In the genomic region with DNA sequence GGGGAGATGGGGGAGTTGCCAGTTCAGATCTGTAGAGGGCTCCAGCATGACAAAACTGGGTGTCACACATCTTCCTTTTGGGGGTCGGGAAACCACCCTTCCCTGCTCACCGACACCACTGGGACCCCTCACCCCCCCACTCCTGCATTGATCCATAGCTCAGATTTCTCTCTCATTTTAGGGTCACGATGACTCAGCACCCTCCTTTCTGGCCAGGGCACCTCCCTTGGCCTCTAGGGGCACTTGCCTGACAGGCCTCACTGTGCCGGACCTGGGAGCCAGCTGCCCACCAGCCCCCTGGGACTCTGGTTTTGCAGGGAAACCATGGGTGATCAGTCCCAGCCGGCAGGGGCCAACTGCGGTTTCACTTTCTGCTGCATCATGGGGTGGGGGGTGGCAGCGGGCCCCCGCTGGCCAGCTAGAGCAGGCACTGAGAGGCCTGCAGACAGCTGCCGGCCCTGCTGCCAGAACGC, we compare ENCODE assay signal across 9 cellular contexts.
DNase-seq lines count a peak whose midpoint lies in the region; ATAC-seq and TF ChIP-seq lines count a peak whose summit lies in the region.
"Had no signal": no experiment of that assay in that cellular context is flagged by ENCODE, and none has a peak within 500 bp of the region (broad histone marks: within the 10 kb centered on the region; RNA-seq: fewer than 3 reads in every experiment).

No MANE protein-coding gene starts in this region.

- no peak overlapping the region for H3K27ac Mint-ChIP-seq in neural progenitor cell

- no peak overlapping the region for H3K27ac ChIP-seq in neural progenitor cell

- H3K4me2 ChIP-seq in neural progenitor cell, result no peak overlapping the region

- no peaks in the 10 kb centered on the region for H4K20me1 ChIP-seq in neural progenitor cell (ENCODE audit: low read depth)

- peaks cover 51% of the 10 kb centered on the region for H3K79me2 ChIP-seq in neural progenitor cell (ENCODE audit: low read depth)

- peaks cover 5% of the 10 kb centered on the region for H3K27me3 Mint-ChIP-seq in neural progenitor cell (ENCODE audit: insufficient read depth, low read depth)

- DNase-seq in neural progenitor cell (ENCODE audit: low spot score) (peak; percentile 45), NCI-H1436 treated with DMSO at 0.1 percent for 48 hours (lab: John Stamatoyannopoulos, UW) (no peak), NCI-H2196 (lab: John Stamatoyannopoulos, UW; ENCODE audit: unreplicated experiment) (no peak)
- DNase-seq in stimulated activated CD4-positive, alpha-beta T cell treated with anti-CD3 and anti-CD28 coated beads, Interleukin-2, amount 100 ng/mL, for 24 hours, result no peak
- no peak for DNase-seq in activated T-cell treated with anti-CD3 and anti-CD28 coated beads, Interleukin-2, amount 50 U/mL, for 48 hours

- no peaks in the 10 kb centered on the region for H3K9me3 ChIP-seq in neural progenitor cell (ENCODE audit: low read depth)

- H3K4me1 Mint-ChIP-seq in neural progenitor cell, result peaks cover 37% of the 10 kb centered on the region

- no peak overlapping the region for H3K4me3 Mint-ChIP-seq in neural progenitor cell
- H3K4me3 Mint-ChIP-seq: neural crest cell had no signal

- H2AFZ ChIP-seq in neural progenitor cell (replicated peaks), result no peak overlapping the region

- ATAC-seq in GM18861 (IDR thresholded peaks at IDR 0.05; ENCODE audit: unreplicated experiment) (peak; percentile 61), HG02870 (IDR thresholded peaks at IDR 0.05; ENCODE audit: unreplicated experiment) (peak; percentile 46)

- no peaks in the 10 kb centered on the region for H3K36me3 Mint-ChIP-seq in neural progenitor cell

- H3K9ac ChIP-seq in neural progenitor cell, result no peak overlapping the region

- H3K4me1 ChIP-seq in neural progenitor cell, result peaks cover 39% of the 10 kb centered on the region

- H3K27me3 ChIP-seq in neural progenitor cell, result no peaks in the 10 kb centered on the region

- H3F3A ChIP-seq in neural progenitor cell (ENCODE audit: low read depth), result peaks cover 38% of the 10 kb centered on the region

- H3K9me3 Mint-ChIP-seq in neural progenitor cell, result no peaks in the 10 kb centered on the region
- H3K9me3 Mint-ChIP-seq: neural crest cell had no signal

- peak overlapping the region; percentile 38 for H3K4me3 ChIP-seq in WI38 (ENCODE audit: low read depth, low read length)
- H3K4me3 ChIP-seq in neural progenitor cell, result no peak overlapping the region

- peak; percentile 13; the same call in 1 of the 2 replicates for TF ChIP-seq CTCF in WI38 (IDR thresholded peaks at IDR 0.05; ENCODE audit: low read depth, low read length)
- TF ChIP-seq CTCF in neural progenitor cell (IDR thresholded peaks at IDR 0.05), result peak; percentile 47

- H3K36me3 ChIP-seq in neural progenitor cell, result no peaks in the 10 kb centered on the region
